9 cellular contexts compared by ENCODE assay signal in genomic region chr11:1153951-1154487, GRCh38. TPM values are rescaled to one million over a fixed set of nuclear protein-coding genes. Genes with fewer than 3 reads are reported as not detected.
DNase-seq lines count a peak whose midpoint lies in the region; ATAC-seq, FAIRE-seq and TF ChIP-seq lines count a peak whose summit lies in the region.
"Had no signal": no experiment of that assay in that cellular context is flagged by ENCODE, and none has a peak within 500 bp of the region (broad histone marks: within the 10 kb centered on the region; RNA-seq: fewer than 3 reads in every experiment).

No MANE protein-coding gene starts in this region.

- peak overlapping the region; percentile 69 for H3K9ac ChIP-seq in astrocyte (ENCODE audit: low read length)

- H3K4me1 ChIP-seq in astrocyte (ENCODE audit: insufficient read depth, low read length) = peaks cover 36% of the 10 kb centered on the region

- H4K20me1 ChIP-seq in astrocyte (ENCODE audit: insufficient read depth, low read length) = no peaks in the 10 kb centered on the region

- peaks cover 14% of the 10 kb centered on the region for H3K27me3 Mint-ChIP-seq in astrocyte (ENCODE audit: low read depth, unreplicated experiment)

- no peak for ATAC-seq in GM18498 (IDR thresholded peaks at IDR 0.05; ENCODE audit: unreplicated experiment)

- no peaks in the 10 kb centered on the region for H3K4me1 Mint-ChIP-seq in astrocyte (ENCODE audit: low read depth, unreplicated experiment)
- H3K4me1 Mint-ChIP-seq: memory B cell had no signal

- H3K79me2 ChIP-seq in astrocyte (ENCODE audit: insufficient read depth, low read length) = no peaks in the 10 kb centered on the region

- no peak for TF ChIP-seq CTCF in astrocyte (IDR thresholded peaks at IDR 0.05; ENCODE audit: insufficient read depth, low read depth, low read length)

- no peaks in the 10 kb centered on the region for H3K27me3 ChIP-seq in astrocyte (ENCODE audit: insufficient read depth, low read length)

- DNase-seq in activated gamma-delta T cell treated with Interleukin-2 at 50 U/mL for 16 hours (peak; percentile 3), activated gamma-delta T cell (lab: John Stamatoyannopoulos, UW) (no peak), astrocyte (ENCODE audit: low read depth) (peak; percentile 90), kidney tubule cell (ENCODE audit: low spot score) (peak; percentile 96), ureter (ENCODE audit: low spot score) (peak; percentile 44), NCI-H1694 treated with DMSO at 0.1 percent for 48 hours (lab: John Stamatoyannopoulos, UW) (no peak), NCI-H1105 (lab: John Stamatoyannopoulos, UW) (no peak)

- H3K36me3 Mint-ChIP-seq in astrocyte (ENCODE audit: low read depth, unreplicated experiment) = no peaks in the 10 kb centered on the region
- H3K36me3 Mint-ChIP-seq: memory B cell had no signal

- H3K27ac ChIP-seq in astrocyte (ENCODE audit: low read depth, low read length) = peak overlapping the region; percentile 80

- peak overlapping the region; percentile 70 for H3K4me2 ChIP-seq in astrocyte (ENCODE audit: low read length)

- FAIRE-seq in astrocyte (lab: Jason Lieb, UNC) = no peak

- no peak overlapping the region for H3K27ac Mint-ChIP-seq in astrocyte (ENCODE audit: unreplicated experiment)
- H3K27ac Mint-ChIP-seq: memory B cell had no signal

- H3K36me3 ChIP-seq in astrocyte (ENCODE audit: insufficient read depth, low read length) = no peaks in the 10 kb centered on the region

- no peaks in the 10 kb centered on the region for H3K9me3 Mint-ChIP-seq in astrocyte (ENCODE audit: unreplicated experiment)
- H3K9me3 Mint-ChIP-seq: memory B cell had no signal

- no peak overlapping the region for H2AFZ ChIP-seq in astrocyte (ENCODE audit: low read depth, low read length)

- H3K9me3 ChIP-seq in astrocyte (ENCODE audit: insufficient read depth, low read depth, low read length) = no peaks in the 10 kb centered on the region

- no peak overlapping the region for H3K4me3 Mint-ChIP-seq in astrocyte (ENCODE audit: unreplicated experiment)
- H3K4me3 Mint-ChIP-seq: memory B cell had no signal

- no peak overlapping the region for H3K4me3 ChIP-seq in astrocyte (ENCODE audit: insufficient read depth, low read depth, low read length)

RNA-seq across cellular contexts. Expression of gene MUC5AC, which starts 3.7 kb away (rescaled TPM):
- total RNA-seq in astrocyte (not detected in 2 replicates), ureter (not detected)

Comparison
In these comparisons a context has a peak if more than half of its experiments do, and no peak if none do; other contexts are left out.
1. DNase-seq: peak in activated gamma-delta T cell treated with Interleukin-2 at 50 U/mL for 16 hours (single experiment), astrocyte (single experiment), kidney tubule cell (single experiment) and ureter (single experiment); none in activated gamma-delta T cell (single experiment), NCI-H1694 treated with DMSO at 0.1 percent for 48 hours (single experiment) and NCI-H1105 (single experiment).